Comparison of ENCODE assay signal across 14 cellular contexts in genomic region chr1:165895451-165895871, GRCh38.
DNase-seq lines count a peak whose midpoint lies in the region; ATAC-seq and TF ChIP-seq lines count a peak whose summit lies in the region.
"Had no signal": no experiment of that assay in that cellular context is flagged by ENCODE, and none has a peak within 500 bp of the region (broad histone marks: within the 10 kb centered on the region; RNA-seq: fewer than 3 reads in every experiment).

No MANE protein-coding gene starts in this region.

- H3K27ac ChIP-seq in ascending aorta: peak overlapping the region; percentile 93 to 95
- H3K27ac ChIP-seq in skeletal muscle tissue (ENCODE audit: low read depth, low read length): peak overlapping the region; percentile 85

- no peak for TF ChIP-seq CTCF in ascending aorta (IDR thresholded peaks at IDR 0.05)
- no peak for TF ChIP-seq CTCF in fibroblast of the aortic adventitia (IDR thresholded peaks at IDR 0.05; ENCODE audit: insufficient read depth, low read length)

- H3K27me3 ChIP-seq in ascending aorta (no peaks in the 10 kb centered on the region), skeletal muscle tissue (ENCODE audit: control insufficient read depth in 3 of 3, insufficient read depth in 3 of 3, low read length in 3 of 3) (no peaks in the 10 kb centered on the region)

- intact Hi-C loops in ascending aorta (cut with DNase I): no loop called here

- H3K4me3 ChIP-seq in ascending aorta: no peak overlapping the region
- no peak overlapping the region for H3K4me3 ChIP-seq in fibroblast of the aortic adventitia (ENCODE audit: low read depth, low read length)
- H3K4me3 ChIP-seq in skeletal muscle tissue (ENCODE audit: low read length in 3 of 3): no peak overlapping the region

- ATAC-seq in HG02938 (IDR thresholded peaks at IDR 0.05; ENCODE audit: unreplicated experiment): no peak

- H3K4me1 ChIP-seq in ascending aorta: peaks cover 19 to 42% of the 10 kb centered on the region in 2 donors
- H3K4me1 ChIP-seq in skeletal muscle tissue (ENCODE audit: control insufficient read depth in 3 of 3, insufficient read depth in 3 of 3, low read length in 3 of 3): peaks cover 29 to 49% (median 45%) of the 10 kb centered on the region in 3 donors

- H3K9ac ChIP-seq in skeletal muscle tissue (ENCODE audit: low read depth in 1 of 3, low read length in 3 of 3): no peak overlapping the region

- H3K36me3 ChIP-seq in ascending aorta (peaks cover 0 to 17% of the 10 kb centered on the region in 2 donors), skeletal muscle tissue (ENCODE audit: control insufficient read depth in 3 of 3, insufficient read depth in 3 of 3, low read length in 3 of 3) (peaks cover 9 to 14% (median 13%) of the 10 kb centered on the region in 3 donors)

- DNase-seq in HCEC 1CT: peak; percentile 30
- DNase-seq in ascending aorta (ENCODE audit: low spot score in 2 of 2): no peak
- peak; percentile 60 for DNase-seq in fibroblast of the aortic adventitia (ENCODE audit: low read depth)
- no peak for DNase-seq in HuH-7 (ENCODE audit: low spot score)
- no peak for DNase-seq in NCI-H526 (lab: John Stamatoyannopoulos, UW)
- DNase-seq in DMS79 (lab: John Stamatoyannopoulos, UW): no peak
- DNase-seq: activated naive CD8-positive, alpha-beta T cell treated with anti-CD3 and anti-CD28 coated beads, Interleukin-2, amount 10 ng/mL, durations not matched to agents 7 days and 5 days; CD4-positive, alpha-beta memory T cell; GDM1; kidney glomerular epithelial cell; NCI-H1092 treated with DMSO at 0.1 percent for 48 hours; stimulated activated CD4-positive, alpha-beta T cell treated with anti-CD3 and anti-CD28 coated beads, Interleukin-2, amount 100 ng/mL, for 48 hours had no signal

- H3K9me3 ChIP-seq in ascending aorta (no peaks in the 10 kb centered on the region), skeletal muscle tissue (ENCODE audit: control insufficient read depth in 3 of 3, low read length in 3 of 3) (no peaks in the 10 kb centered on the region)

Comparison
In these comparisons a context has a peak if more than half of its experiments do, and no peak if none do; other contexts are left out.
1. DNase-seq: peak in HCEC 1CT (single experiment) and fibroblast of the aortic adventitia (single experiment); none in ascending aorta (0 of 2), HuH-7 (single experiment), NCI-H526 (0 of 2) and DMS79 (single experiment).